ENCODE assay signal across 8 cellular contexts in genomic region chr1:78143152-78143551, GRCh38.
A peak's percentile ranks its signal among the peaks of the same experiment; 100 is the strongest.
DNase-seq lines count a peak whose midpoint lies in the region; ATAC-seq and TF ChIP-seq lines count a peak whose summit lies in the region.

No MANE protein-coding gene starts in this region.

- intact Hi-C loops in activated CD4-positive, alpha-beta memory T cell treated with anti-CD3 and anti-CD28 coated beads for 36 hours (cut with micrococcal nuclease), result no loop called here

- CTCF ChIA-PET in activated CD4-positive, alpha-beta memory T cell treated with anti-CD3 and anti-CD28 coated beads for 36 hours (lab: Charles Lee), result interaction anchor here (1.3 to 3.7 kb wide), 3 partner anchors 12 to 474 kb away, joined by 3 to 31 read pairs (median 4); partner anchors contain the start of gene DNAJB4

- H3K4me1 ChIP-seq in upper lobe of left lung (peaks cover 0 to 3% (median 0%) of the 10 kb centered on the region in 4 donors), mesenchymal stem cell (ENCODE audit: control insufficient read depth, insufficient read depth, low read depth, low read length) (no peaks in the 10 kb centered on the region)

- no peak overlapping the region for H2AK5ac ChIP-seq in mesenchymal stem cell (ENCODE audit: low read length, severe bottlenecking)

- H3K9me3 ChIP-seq in upper lobe of left lung, result no peaks in the 10 kb centered on the region
- no peaks in the 10 kb centered on the region for H3K9me3 ChIP-seq in mesenchymal stem cell (ENCODE audit: control insufficient read depth, low read length)

- peak overlapping the region; percentile 62 for H3K4me3 Mint-ChIP-seq in activated CD4-positive, alpha-beta memory T cell treated with anti-CD3 and anti-CD28 coated beads for 36 hours

- H2AFZ ChIP-seq in mesenchymal stem cell (ENCODE audit: low read depth, low read length), result no peak overlapping the region

- H2BK5ac ChIP-seq in mesenchymal stem cell (ENCODE audit: low read depth, low read length, poor library complexity, severe bottlenecking), result no peak overlapping the region

- no peak for TF ChIP-seq CTCF in upper lobe of left lung (IDR thresholded peaks at IDR 0.05)

- H3K9ac ChIP-seq in mesenchymal stem cell (ENCODE audit: low read length), result no peak overlapping the region

- TF ChIP-seq EP300 in upper lobe of left lung (IDR thresholded peaks at IDR 0.05), result no peak

- H3K27me3 Mint-ChIP-seq in activated CD4-positive, alpha-beta memory T cell treated with anti-CD3 and anti-CD28 coated beads for 36 hours, result no peaks in the 10 kb centered on the region

- no peak overlapping the region for H3K18ac ChIP-seq in mesenchymal stem cell (ENCODE audit: low read depth in 1 of 2, low read length in 2 of 2)

- no peak overlapping the region for H2BK15ac ChIP-seq in mesenchymal stem cell (ENCODE audit: low read depth, poor library complexity, severe bottlenecking)

- peak overlapping the region; percentile 4 for H3K27ac Mint-ChIP-seq in activated CD4-positive, alpha-beta memory T cell treated with anti-CD3 and anti-CD28 coated beads for 36 hours

- H3K23ac ChIP-seq in mesenchymal stem cell (ENCODE audit: low read length in 2 of 2), result no peak overlapping the region

- H2BK12ac ChIP-seq in mesenchymal stem cell (ENCODE audit: low read length in 2 of 2), result no peak overlapping the region

- H3K27ac ChIP-seq in upper lobe of left lung (peak overlapping the region in 2 of 4 donors; percentile 50 to 60), mesenchymal stem cell (ENCODE audit: low read length, poor library complexity, severe bottlenecking) (no peak overlapping the region)

- no peak overlapping the region for H3K4ac ChIP-seq in mesenchymal stem cell (ENCODE audit: low read depth in 1 of 2, low read length in 2 of 2)

- no peak overlapping the region for H4K8ac ChIP-seq in mesenchymal stem cell (ENCODE audit: low read length)

- no peaks in the 10 kb centered on the region for H3K36me3 Mint-ChIP-seq in activated CD4-positive, alpha-beta memory T cell treated with anti-CD3 and anti-CD28 coated beads for 36 hours

- ATAC-seq in HG03108 (IDR thresholded peaks at IDR 0.05; ENCODE audit: unreplicated experiment) (peak; percentile 88), upper lobe of left lung (ENCODE audit: low FRiP score in 2 of 2) (no peak)

- H3K79me1 ChIP-seq in mesenchymal stem cell (replicated peaks; ENCODE audit: low read length, poor library complexity, severe bottlenecking), result no peaks in the 10 kb centered on the region

- H3K4me1 Mint-ChIP-seq in activated CD4-positive, alpha-beta memory T cell treated with anti-CD3 and anti-CD28 coated beads for 36 hours (ENCODE audit: low read depth), result peaks cover 16% of the 10 kb centered on the region

- H3K27me3 ChIP-seq in upper lobe of left lung (no peaks in the 10 kb centered on the region), mesenchymal stem cell (ENCODE audit: control insufficient read depth in 1 of 2, insufficient read depth in 1 of 2, low read length in 2 of 2) (peaks cover 0 to 5% of the 10 kb centered on the region in 2 experiments)

- DNase-seq in AML-193 (lab: John Stamatoyannopoulos, UW) (peak; percentile 63 to 74), GM19238 (ENCODE audit: insufficient read length, low spot score) (peak; percentile 24), upper lobe of left lung (no peak), mesenchymal stem cell (no peak), SHP77 (lab: John Stamatoyannopoulos, UW) (no peak), NCI-H345 treated with DMSO at 0.1 percent for 48 hours (lab: John Stamatoyannopoulos, UW; ENCODE audit: unreplicated experiment) (no peak)
- DNase-seq in activated CD4-positive, alpha-beta memory T cell treated with anti-CD3 and anti-CD28 coated beads for 36 hours, result no peak

- no peak overlapping the region for H3K14ac ChIP-seq in mesenchymal stem cell (ENCODE audit: low read length in 2 of 2)

- no peak overlapping the region for H2BK120ac ChIP-seq in mesenchymal stem cell (ENCODE audit: low read depth, low read length)

- no peaks in the 10 kb centered on the region for H3K9me3 Mint-ChIP-seq in activated CD4-positive, alpha-beta memory T cell treated with anti-CD3 and anti-CD28 coated beads for 36 hours

- POLR2A ChIA-PET in activated CD4-positive, alpha-beta memory T cell treated with anti-CD3 and anti-CD28 coated beads for 36 hours (lab: Charles Lee), result no interaction called here

- H3K4me2 ChIP-seq in mesenchymal stem cell (ENCODE audit: low read length, poor library complexity, severe bottlenecking), result no peak overlapping the region

- H4K91ac ChIP-seq in mesenchymal stem cell (ENCODE audit: low read length), result no peak overlapping the region

- WGBS in upper lobe of left lung, 2 donors, result 31 to 33% methylated on average over 4 of the region's 4 CpGs
- WGBS in mesenchymal stem cell, result 84% methylated on average over 2 of the region's 4 CpGs

- no peak for TF ChIP-seq POLR2A in upper lobe of left lung (IDR thresholded peaks at IDR 0.05)

- H3K4me3 ChIP-seq in upper lobe of left lung, result peak overlapping the region in 3 of 4 donors; percentile 21 to 26 (median 25)
- no peak overlapping the region for H3K4me3 ChIP-seq in mesenchymal stem cell (ENCODE audit: insufficient read depth in 1 of 2, low read depth in 1 of 2, low read length in 2 of 2)

- H3K36me3 ChIP-seq in upper lobe of left lung (no peaks in the 10 kb centered on the region), mesenchymal stem cell (ENCODE audit: control insufficient read depth in 1 of 2, insufficient read depth in 2 of 2, low read depth in 1 of 2, low read length in 2 of 2) (no peaks in the 10 kb centered on the region)

Comparison
In these comparisons a context has a peak if more than half of its experiments do, and no peak if none do; other contexts are left out.
1. DNase-seq: peak in AML-193 (2 of 2) and GM19238 (single experiment); none in activated CD4-positive, alpha-beta memory T cell treated with anti-CD3 and anti-CD28 coated beads for 36 hours (single experiment), upper lobe of left lung (0 of 2), mesenchymal stem cell (single experiment), SHP77 (0 of 2) and NCI-H345 treated with DMSO at 0.1 percent for 48 hours (single experiment).
2. H3K4me3 ChIP-seq: peak in upper lobe of left lung (3 of 4); none in mesenchymal stem cell (0 of 2).